Comparison of ENCODE assay signal across 8 cellular contexts in genomic region chrX:38800981-38801845, GRCh38. TPM values are rescaled to one million over a fixed set of nuclear protein-coding genes. Genes with fewer than 3 reads are reported as not detected.
DNase-seq lines count a peak whose midpoint lies in the region; ATAC-seq, FAIRE-seq and TF ChIP-seq lines count a peak whose summit lies in the region.

MID1IP1 (plus strand) TSS chrX:38801459; CDS start chrX:38804947, 3,488 bp downstream.

- peak within 1 kb of the TSS; percentile 75; the same call in 1 of the 2 replicates for H2BK5ac ChIP-seq in H1 (ENCODE audit: low read depth, low read length)

- peak; percentile 24 for FAIRE-seq in H1 (lab: Jason Lieb, UNC)

- intact Hi-C loops in lower lobe of right lung (cut with DNase I), result no loop called here

- peaks cover 5 to 34% of the 10 kb centered on the region in 2 experiments; a peak in 3 of 4 replicates for H3K79me2 ChIP-seq in H1 (ENCODE audit: control insufficient read depth in 1 of 2, insufficient read depth in 2 of 2, low read length in 2 of 2)

- POLR2A ChIA-PET in H1 (lab: Charles Lee; ENCODE audit: partially characterized antibody), result interaction anchor here (0.7 to 2.7 kb wide), 6 partner anchors 10 to 265 kb away, joined by 3 to 14 read pairs (median 5); no protein-coding TSS in a partner anchor

- peak within 1 kb of the TSS; percentile 63 to 95 (median 80) for H3K4me3 ChIP-seq in H1 (ENCODE audit: extremely low read depth in 1 of 4, insufficient read depth in 2 of 4, low read depth in 3 of 4, low read length in 4 of 4)
- peak within 1 kb of the TSS; percentile 64 for H3K4me3 ChIP-seq in lower lobe of right lung

- H3K36me3 ChIP-seq in H1 (ENCODE audit: control insufficient read depth in 2 of 4, insufficient read depth in 4 of 4, low read length in 3 of 4), result peaks cover 0 to 26% (median 6%) of the 10 kb centered on the region in 4 experiments; a peak in 3 of 8 replicates
- H3K36me3 ChIP-seq in lower lobe of right lung, result no peaks in the 10 kb centered on the region

- no peaks in the 10 kb centered on the region for H3K79me1 ChIP-seq in H1 (ENCODE audit: low read depth, low read length)

- peak; percentile 52 for ATAC-seq in GM18505 (IDR thresholded peaks at IDR 0.05; ENCODE audit: unreplicated experiment)
- ATAC-seq in HG03354 (IDR thresholded peaks at IDR 0.05; ENCODE audit: poor library complexity, severe bottlenecking, unreplicated experiment), result peak; percentile 64
- ATAC-seq in lower lobe of right lung, result peak; percentile 76 to 79
- no peak for ATAC-seq in GM18867 (IDR thresholded peaks at IDR 0.05; ENCODE audit: unreplicated experiment)

- no peak within 1 kb of the TSS for H2BK20ac ChIP-seq in H1 (ENCODE audit: low read length)

- H3K23me2 ChIP-seq in H1 (ENCODE audit: low read depth, low read length), result peaks cover 3% of the 10 kb centered on the region; the same call in 1 of the 2 replicates

- no peak for TF ChIP-seq EP300 in H1 (IDR thresholded peaks at IDR 0.05; ENCODE audit: borderline replicate concordance in 1 of 2, low read depth in 2 of 2, low read length in 2 of 2)

- H3K23ac ChIP-seq in H1 (ENCODE audit: insufficient read length), result no peak within 1 kb of the TSS

- H2AFZ ChIP-seq in H1 (ENCODE audit: low read length), result no peak within 1 kb of the TSS; the same call in 1 of the 2 replicates

- TF ChIP-seq POLR2A in GM18505 (IDR thresholded peaks at IDR 0.05; ENCODE audit: borderline replicate concordance, extremely low read depth, insufficient read depth, insufficient read length) (no peak), H1 (IDR thresholded peaks at IDR 0.05; ENCODE audit: control extremely low read depth in 1 of 2, low read depth in 2 of 2, low read length in 2 of 2) (peak; percentile 47 to 82)

- H3K9me3 ChIP-seq in H1 (ENCODE audit: insufficient read depth in 2 of 2, low read depth in 1 of 2, low read length in 1 of 2), result no peaks in the 10 kb centered on the region
- no peaks in the 10 kb centered on the region for H3K9me3 ChIP-seq in lower lobe of right lung

- H4K5ac ChIP-seq in H1 (ENCODE audit: insufficient read length, low read depth, low read length), result peak within 1 kb of the TSS; percentile 83

- H3K4ac ChIP-seq in H1 (replicated peaks; ENCODE audit: insufficient read length, low read depth, low read length), result peak within 1 kb of the TSS; percentile 69

- no peak within 1 kb of the TSS for H2BK12ac ChIP-seq in H1 (ENCODE audit: low read depth, low read length)

- TF ChIP-seq CTCF in H1 (IDR thresholded peaks at IDR 0.05; ENCODE audit: control extremely low read depth in 1 of 3, insufficient read depth in 1 of 3, low read depth in 1 of 3, low read length in 3 of 3) (no peak), lower lobe of right lung (IDR thresholded peaks at IDR 0.05) (no peak)

- H2BK15ac ChIP-seq in H1 (ENCODE audit: low read length), result no peak within 1 kb of the TSS

- H4K91ac ChIP-seq in H1 (replicated peaks; ENCODE audit: insufficient read length, low read length), result peak within 1 kb of the TSS; percentile 17

- H3K27ac ChIP-seq in H1 (ENCODE audit: low read depth, low read length) (peak within 1 kb of the TSS; percentile 70; the same call in 1 of the 2 replicates), lower lobe of right lung (peak within 1 kb of the TSS; percentile 91)

- CTCF ChIA-PET in H1 (lab: Charles Lee; ENCODE audit: partially characterized antibody), result no interaction called here

- peak within 1 kb of the TSS; percentile 71 to 96 (median 81) for H3K9ac ChIP-seq in H1 (replicated peaks in 1 of 4; ENCODE audit: extremely low read depth in 1 of 4, low read depth in 3 of 4, low read length in 3 of 4)

- no peaks in the 10 kb centered on the region; a peak in 2 of 7 replicates for H3K4me1 ChIP-seq in H1 (replicated peaks in 1 of 4; ENCODE audit: control insufficient read depth in 3 of 4, insufficient read depth in 4 of 4, low read length in 3 of 4)
- no peaks in the 10 kb centered on the region for H3K4me1 ChIP-seq in lower lobe of right lung

- H4K20me1 ChIP-seq in H1 (replicated peaks in 1 of 2; ENCODE audit: control insufficient read depth in 1 of 2, insufficient read depth in 2 of 2, low read length in 2 of 2), result no peaks in the 10 kb centered on the region

- no peak within 1 kb of the TSS for H3K14ac ChIP-seq in H1 (ENCODE audit: insufficient read length)

- H2BK120ac ChIP-seq in H1 (replicated peaks; ENCODE audit: low read depth, low read length), result peak within 1 kb of the TSS; percentile 69

- peak; percentile 88 for DNase-seq in NCI-H748 treated with DMSO at 0.1 percent for 48 hours (lab: John Stamatoyannopoulos, UW)
- DNase-seq in activated CD8-positive, alpha-beta memory T cell treated with anti-CD3 and anti-CD28 coated beads, Interleukin-2, amount 50 U/mL, for 4 hours, result peak; percentile 68
- peak; percentile 69 to 83 for DNase-seq in H1 (ENCODE audit: low read depth in 1 of 2, low spot score in 2 of 2)
- DNase-seq in lower lobe of right lung, result peak; percentile 94
- DNase-seq in stimulated activated CD4-positive, alpha-beta T cell treated with anti-CD3 and anti-CD28 coated beads, Interleukin-4, amount 100 ng/mL, for 4 hours, result peak; percentile 58 to 65

- peak within 1 kb of the TSS; percentile 78 for H3K18ac ChIP-seq in H1 (ENCODE audit: extremely low read depth, low read length)

- WGBS in H1 (ENCODE audit: extremely low coverage in 1 of 2, insufficient coverage in 1 of 2, insufficient read length in 1 of 2, insufficient replicate concordance in 2 of 2, low coverage in 1 of 2, low lambda C conversion rate in 2 of 2, missing lambda C conversion rate in 1 of 2), 2 experiments, result 13% methylated on average over 23 of the region's 32 CpGs; no CpG with 5 or more reads in 1 of the 2 experiments

- H3K27me3 ChIP-seq in H1 (replicated peaks in 1 of 4; ENCODE audit: control insufficient read depth in 3 of 4, extremely low read depth in 1 of 4, insufficient read depth in 3 of 4, low read length in 3 of 4) (no peaks in the 10 kb centered on the region), lower lobe of right lung (ENCODE audit: low read depth) (no peaks in the 10 kb centered on the region)

- no peak for TF ChIP-seq RAD21 in H1 (IDR thresholded peaks at IDR 0.05 in 1 of 2, conservative IDR thresholded peaks at IDR 0.05 in 1 of 2; ENCODE audit: low read depth in 2 of 2, low read length in 2 of 2)

- H2AK5ac ChIP-seq in H1 (ENCODE audit: low read depth, low read length), result no peak within 1 kb of the TSS

- peak within 1 kb of the TSS; percentile 53 for H3K56ac ChIP-seq in H1 (replicated peaks; ENCODE audit: insufficient read length, low read depth, low read length)

- peak within 1 kb of the TSS; percentile 68; the same call in 1 of the 2 replicates for H4K8ac ChIP-seq in H1 (ENCODE audit: extremely low read depth, insufficient read depth, low read length)

- H3K4me2 ChIP-seq in H1 (ENCODE audit: insufficient read depth in 1 of 2, low read depth in 2 of 2, low read length in 2 of 2), result peak within 1 kb of the TSS; percentile 54 to 76

TF ChIP-seq in H1, 55 proteins besides CTCF, POLR2A, EP300 and RAD21 (continues in another document):
- TF ChIP-seq JUND (IDR thresholded peaks at IDR 0.05; ENCODE audit: low read length) (no peak), ZNF274 (IDR thresholded peaks at IDR 0.05; ENCODE audit: borderline replicate concordance, extremely low read depth, low read length) (no peak), SRF (IDR thresholded peaks at IDR 0.05; ENCODE audit: low read depth, low read length) (no peak), JUN (IDR thresholded peaks at IDR 0.05; ENCODE audit: low read depth, low read length) (no peak), MAFK (IDR thresholded peaks at IDR 0.05; ENCODE audit: low read depth, low read length) (no peak), NANOG (IDR thresholded peaks at IDR 0.05; ENCODE audit: insufficient read depth, low read depth, low read length, poor library complexity, severe bottlenecking) (no peak), ATF3 (IDR thresholded peaks at IDR 0.05; ENCODE audit: insufficient read depth, low read depth, low read length) (no peak), SP2 (IDR thresholded peaks at IDR 0.05; ENCODE audit: low read length) (no peak), BACH1 (IDR thresholded peaks at IDR 0.05; ENCODE audit: low read length) (no peak), E2F6 (IDR thresholded peaks at IDR 0.05) (peak; percentile 43; the same call in 1 of the 2 replicates), SP1 (IDR thresholded peaks at IDR 0.05; ENCODE audit: low read depth, low read length) (peak; percentile 65; the same call in 1 of the 2 replicates), FOSL1 (IDR thresholded peaks at IDR 0.05; ENCODE audit: insufficient read depth, low read depth, low read length) (no peak), SIN3A (conservative IDR thresholded peaks at IDR 0.05 in 1 of 2, IDR thresholded peaks at IDR 0.05 in 1 of 2; ENCODE audit: low read depth in 1 of 2, low read length in 2 of 2) (peak; percentile 69 to 72; a peak in 1 of 4 replicates), GTF2F1 (IDR thresholded peaks at IDR 0.05; ENCODE audit: borderline replicate concordance, low read depth, low read length) (no peak; the same call in 1 of the 2 replicates), CEBPB (IDR thresholded peaks at IDR 0.05; ENCODE audit: low read depth, low read length) (no peak), CTBP2 (IDR thresholded peaks at IDR 0.05; ENCODE audit: borderline replicate concordance, insufficient read depth, insufficient read length, low read length) (no peak)

RNA-seq across cellular contexts. Expression of gene MID1IP1, which starts in this region (rescaled TPM):
- total RNA-seq in H1 (2021; fragmentation: NEBNext Ultra II Directional; extraction: Animal tissue kit (Norgen Biotek cat#: 25700)), result 118 and 126 TPM in 2 replicates
- 128 and 209 TPM in 2 replicates for polyA plus RNA-seq in H1 (2011; rRNA removed)
- polyA plus RNA-seq in H1 (2011; cell fraction: cytosol; rRNA removed), result 153 TPM
- polyA plus RNA-seq in H1 (2011; cell fraction: nucleus; rRNA removed), result 105 TPM
- polyA plus RNA-seq in H1 (2012, experiment 1 of 2), result 98.1 to 109 TPM (median 106 TPM) in 4 replicates
- polyA plus RNA-seq in H1 (2012, experiment 2 of 2), result 112 TPM
- polyA plus RNA-seq in H1 (2013, experiment 1 of 2), result 60.9 TPM
- 58.2 TPM for polyA plus RNA-seq in H1 (2013, experiment 2 of 2)
- polyA minus RNA-seq in H1 (2011; rRNA and poly(A)+ RNA removed), result 29.2 and 30.6 TPM in 2 replicates
- 77.7 TPM for polyA minus RNA-seq in H1 (2011; cell fraction: cytosol; rRNA and poly(A)+ RNA removed)
- 58.2 TPM for polyA minus RNA-seq in H1 (2011; cell fraction: nucleus; rRNA and poly(A)+ RNA removed)
- 95.5 TPM for total RNA-seq in lower lobe of right lung
